In the genomic region with DNA sequence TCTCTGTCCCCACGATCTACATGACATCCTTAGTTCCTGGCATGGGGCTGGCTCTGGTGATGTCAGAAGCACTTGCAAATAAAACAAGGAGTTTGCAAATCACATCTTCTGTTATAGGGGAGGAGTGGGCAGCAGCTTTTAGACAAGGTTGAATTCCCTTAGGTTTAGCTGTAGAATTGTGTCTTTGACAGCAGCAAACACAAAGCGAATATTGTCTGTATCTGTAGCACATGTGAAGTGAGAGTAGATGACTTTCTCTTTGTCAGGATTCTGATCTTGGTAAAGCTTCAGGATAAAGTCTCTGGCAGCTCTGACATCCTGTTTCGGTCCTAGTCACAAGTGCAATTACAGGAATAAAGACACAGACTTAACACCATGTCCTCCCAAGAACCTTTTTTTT, we compare ENCODE assay signal across 3 cellular contexts.
"Had no signal": no experiment of that assay in that cellular context is flagged by ENCODE, and none has a peak within 500 bp of the region (broad histone marks: within the 10 kb centered on the region; RNA-seq: fewer than 3 reads in every experiment).

No MANE protein-coding gene starts in this region.

- ATAC-seq: GM12878 had no signal

- DNase-seq: GDM1, GF-D8 had no signal
